Comparison of ENCODE assay signal across 8 cellular contexts in genomic region chrX:41384041-41384705, GRCh38. TPM values are rescaled to one million over a fixed set of nuclear protein-coding genes. Genes with fewer than 3 reads are reported as not detected.
DNase-seq lines count a peak whose midpoint lies in the region; ATAC-seq lines count a peak whose summit lies in the region.

No MANE protein-coding gene starts in this region.

- 46 to 66% methylated on average over 2 to 10 of the region's 10 CpGs for WGBS in GM23248 (ENCODE audit: low coverage in 1 of 2, low lambda C conversion rate in 2 of 2, missing lambda C conversion rate in 2 of 2), 2 experiments

- no peaks in the 10 kb centered on the region for H3K27me3 ChIP-seq in GM23248 (replicated peaks; ENCODE audit: insufficient read depth)

- H4K20me1 ChIP-seq in GM23248 (ENCODE audit: insufficient read depth) = no peaks in the 10 kb centered on the region

- no peaks in the 10 kb centered on the region for H3K36me3 Mint-ChIP-seq in activated naive CD8-positive, alpha-beta T cell treated with anti-CD3 and anti-CD28 coated beads, Interleukin-2, amount 10 ng/mL, durations not matched to agents 7 days and 5 days

- H3K27ac Mint-ChIP-seq in activated naive CD8-positive, alpha-beta T cell treated with anti-CD3 and anti-CD28 coated beads, Interleukin-2, amount 10 ng/mL, durations not matched to agents 7 days and 5 days = peak overlapping the region; percentile 45

- no peak overlapping the region for H3K4me3 ChIP-seq in GM23248

- no peak overlapping the region for H3K9ac ChIP-seq in GM23248

- in situ Hi-C loops in GM23248 (cut with MboI) = no loop called here

- no peaks in the 10 kb centered on the region for H3K9me2 ChIP-seq in GM23248 (ENCODE audit: insufficient read depth)

- H3K4me1 ChIP-seq in GM23248 (ENCODE audit: insufficient read depth) = peaks cover 13% of the 10 kb centered on the region

- H2AFZ ChIP-seq in GM23248 = no peak overlapping the region

- H3K36me3 ChIP-seq in GM23248 (ENCODE audit: low read depth) = no peaks in the 10 kb centered on the region

- H3F3A ChIP-seq in GM23248 (ENCODE audit: insufficient read depth) = no peaks in the 10 kb centered on the region

- no peak overlapping the region for H3K4me3 Mint-ChIP-seq in activated naive CD8-positive, alpha-beta T cell treated with anti-CD3 and anti-CD28 coated beads, Interleukin-2, amount 10 ng/mL, durations not matched to agents 7 days and 5 days

- no peaks in the 10 kb centered on the region for H3K9me3 ChIP-seq in GM23248 (ENCODE audit: low read depth)

- no peak for ATAC-seq in activated naive CD8-positive, alpha-beta T cell treated with anti-CD3 and anti-CD28 coated beads, Interleukin-2, amount 10 ng/mL, durations not matched to agents 7 days and 5 days (ENCODE audit: low read depth)
- ATAC-seq in GM21529 (IDR thresholded peaks at IDR 0.05; ENCODE audit: unreplicated experiment) = no peak
- no peak for ATAC-seq in GM19467 (IDR thresholded peaks at IDR 0.05; ENCODE audit: unreplicated experiment)

- DNase-seq in GM23248 = peak; percentile 75
- peak; percentile 40 for DNase-seq in SIG-M5 (lab: John Stamatoyannopoulos, UW)
- DNase-seq in activated naive CD8-positive, alpha-beta T cell treated with anti-CD3 and anti-CD28 coated beads, Interleukin-2, amount 10 ng/mL, durations not matched to agents 7 days and 5 days = no peak
- peak; percentile 67 for DNase-seq in kidney tubule cell (ENCODE audit: low spot score)
- DNase-seq in stimulated activated CD8-positive, alpha-beta memory T cell treated with anti-CD3 and anti-CD28 coated beads, Interleukin-4, amount 100 ng/mL, for 48 hours = peak; percentile 51
- DNase-seq in inferior parietal cortex (ENCODE audit: extremely low spot score) = no peak

- H3K4me1 Mint-ChIP-seq in activated naive CD8-positive, alpha-beta T cell treated with anti-CD3 and anti-CD28 coated beads, Interleukin-2, amount 10 ng/mL, durations not matched to agents 7 days and 5 days = peaks cover 12% of the 10 kb centered on the region

- POLR2A ChIA-PET in activated naive CD8-positive, alpha-beta T cell treated with anti-CD3 and anti-CD28 coated beads, Interleukin-2, amount 10 ng/mL, durations not matched to agents 7 days and 5 days (lab: Charles Lee) = interaction anchor here (0.6 to 1.6 kb wide), 4 partner anchors 31 to 204 kb away, joined by 3 to 8 read pairs (median 4); no protein-coding TSS in a partner anchor

- no peaks in the 10 kb centered on the region for H3K27me3 Mint-ChIP-seq in activated naive CD8-positive, alpha-beta T cell treated with anti-CD3 and anti-CD28 coated beads, Interleukin-2, amount 10 ng/mL, durations not matched to agents 7 days and 5 days

- no peak overlapping the region for H3K4me2 ChIP-seq in GM23248 (ENCODE audit: unreplicated experiment)

- H3K79me2 ChIP-seq in GM23248 (ENCODE audit: insufficient read depth) = no peaks in the 10 kb centered on the region

- no peak overlapping the region for H3K27ac ChIP-seq in GM23248

- H3K9me3 Mint-ChIP-seq in activated naive CD8-positive, alpha-beta T cell treated with anti-CD3 and anti-CD28 coated beads, Interleukin-2, amount 10 ng/mL, durations not matched to agents 7 days and 5 days = no peaks in the 10 kb centered on the region

RNA-seq across cellular contexts. Expression of gene DDX3X, which starts 50.2 kb away (rescaled TPM):
- total RNA-seq in GM23248 (2014; rRNA removed; shearing (Covaris generic)) = 206 and 285 TPM in 2 replicates
- polyA plus RNA-seq in GM23248 (2016; fragmentation: Nextera tagmentation; extraction: Ambion mirVana) = 129 and 130 TPM in 2 replicates
- 100 to 1,000 TPM; 213 to 225 TPM for total RNA-seq in activated naive CD8-positive, alpha-beta T cell treated with anti-CD3 and anti-CD28 coated beads, Interleukin-2, amount 10 ng/mL, durations not matched to agents 7 days and 5 days

Comparison
In these comparisons a context has a peak if more than half of its experiments do, and no peak if none do; other contexts are left out.
1. DNase-seq: peak in GM23248 (single experiment), SIG-M5 (single experiment), kidney tubule cell (single experiment) and stimulated activated CD8-positive, alpha-beta memory T cell treated with anti-CD3 and anti-CD28 coated beads, Interleukin-4, amount 100 ng/mL, for 48 hours (single experiment); none in activated naive CD8-positive, alpha-beta T cell treated with anti-CD3 and anti-CD28 coated beads, Interleukin-2, amount 10 ng/mL, durations not matched to agents 7 days and 5 days (single experiment) and inferior parietal cortex (single experiment).